ENCODE assay signal across 21 cellular contexts in genomic region chr2:125364181-125364806, GRCh38.
A peak's percentile ranks its signal among the peaks of the same experiment; 100 is the strongest.
DNase-seq lines count a peak whose midpoint lies in the region; ATAC-seq and TF ChIP-seq lines count a peak whose summit lies in the region.
"Had no signal": no experiment of that assay in that cellular context is flagged by ENCODE, and none has a peak within 500 bp of the region (broad histone marks: within the 10 kb centered on the region; RNA-seq: fewer than 3 reads in every experiment).

No MANE protein-coding gene starts in this region.

- DNase-seq in GM12864 (ENCODE audit: low read depth) (no peak), OCI-M1 (lab: John Stamatoyannopoulos, UW) (peak; percentile 5), mesothelial cell of epicardium (ENCODE audit: low spot score in 2 of 2, unreplicated experiment in 2 of 2) (no peak), esophagus squamous epithelium (lab: John Stamatoyannopoulos, UW) (no peak), T-helper 2 cell (no peak), NCI-H2171 treated with DMSO at 0.1 percent for 48 hours (lab: John Stamatoyannopoulos, UW) (no peak), KBM-7 (no peak)
- DNase-seq: AML-193, Caco-2, DMS79, HCEC 1CT, NCI-H1048, NCI-H1436 treated with DMSO at 0.1 percent for 48 hours, NCI-H2029 treated with DMSO at 0.1 percent for 48 hours, NCI-H2227 treated with DMSO at 0.1 percent for 48 hours, NCI-H524, Peyer's patch, Right ventricle myocardium superior had no signal

- 32 to 33% methylated on average over 1 of the region's 1 CpG for WGBS in esophagus squamous epithelium, 2 donors

- H3K4me3 Mint-ChIP-seq in mesothelial cell of epicardium = no peak overlapping the region

- H3K9me3 ChIP-seq in esophagus squamous epithelium = no peaks in the 10 kb centered on the region
- H3K9me3 ChIP-seq: Caco-2, Peyer's patch had no signal

- H3K36me3 Mint-ChIP-seq in mesothelial cell of epicardium = no peaks in the 10 kb centered on the region

- no peak overlapping the region for H3K27ac ChIP-seq in esophagus squamous epithelium
- H3K27ac ChIP-seq: HL-60, Peyer's patch, SK-N-MC had no signal

- H3K36me3 ChIP-seq in esophagus squamous epithelium = no peaks in the 10 kb centered on the region
- H3K36me3 ChIP-seq: Peyer's patch had no signal

- TF ChIP-seq CTCF in GM12864 (IDR thresholded peaks at IDR 0.05; ENCODE audit: low read depth, low read length, missing control alignments) = peak; percentile 4
- peak; percentile 41 for TF ChIP-seq CTCF in mesothelial cell of epicardium (IDR thresholded peaks at IDR 0.05; ENCODE audit: unreplicated experiment)
- no peak for TF ChIP-seq CTCF in esophagus squamous epithelium (IDR thresholded peaks at IDR 0.05)

- no peaks in the 10 kb centered on the region for H3K27me3 Mint-ChIP-seq in mesothelial cell of epicardium (ENCODE audit: low read depth)

- intact Hi-C loops in esophagus squamous epithelium (cut with DNase I) = no loop called here

- TF ChIP-seq POLR2A in esophagus squamous epithelium (IDR thresholded peaks at IDR 0.05) = no peak

- peaks cover 21% of the 10 kb centered on the region for H3K9me3 Mint-ChIP-seq in mesothelial cell of epicardium

- H3K4me3 ChIP-seq in GM12864 (ENCODE audit: low read depth, low read length) = no peak overlapping the region
- H3K4me3 ChIP-seq in esophagus squamous epithelium = no peak overlapping the region
- H3K4me3 ChIP-seq: Peyer's patch, SK-N-MC had no signal

- H3K4me1 Mint-ChIP-seq in mesothelial cell of epicardium = no peaks in the 10 kb centered on the region

- no peaks in the 10 kb centered on the region for H3K4me1 ChIP-seq in esophagus squamous epithelium
- H3K4me1 ChIP-seq: Caco-2, Peyer's patch had no signal

- no peak overlapping the region for H3K27ac Mint-ChIP-seq in mesothelial cell of epicardium

- peak; percentile 45 for ATAC-seq in GM18870 (IDR thresholded peaks at IDR 0.05; ENCODE audit: unreplicated experiment)

- no peaks in the 10 kb centered on the region for H3K27me3 ChIP-seq in esophagus squamous epithelium
- H3K27me3 ChIP-seq: Peyer's patch had no signal

- in situ Hi-C loops in KBM-7 (cut with MboI; ENCODE audit: low pct_unique_long_range_greater_than_20kb, low sequenced_read_pairs) = no loop called here

Comparison
In these comparisons a context has a peak if more than half of its experiments do, and no peak if none do; other contexts are left out.
1. CTCF ChIP-seq: peak in GM12864 (single experiment) and mesothelial cell of epicardium (single experiment); none in esophagus squamous epithelium (0 of 6).